2 cellular contexts compared by ENCODE assay signal in genomic region chr6:7042654-7043545, GRCh38.
A peak's percentile ranks its signal among the peaks of the same experiment; 100 is the strongest.
TF ChIP-seq lines count a peak whose summit lies in the region.

No MANE protein-coding gene starts in this region.

TF ChIP-seq in K562, 482 proteins besides CTCF, POLR2A, EP300 and RAD21 (continued from another document and continues in another):
- TF ChIP-seq, protein P1, sequence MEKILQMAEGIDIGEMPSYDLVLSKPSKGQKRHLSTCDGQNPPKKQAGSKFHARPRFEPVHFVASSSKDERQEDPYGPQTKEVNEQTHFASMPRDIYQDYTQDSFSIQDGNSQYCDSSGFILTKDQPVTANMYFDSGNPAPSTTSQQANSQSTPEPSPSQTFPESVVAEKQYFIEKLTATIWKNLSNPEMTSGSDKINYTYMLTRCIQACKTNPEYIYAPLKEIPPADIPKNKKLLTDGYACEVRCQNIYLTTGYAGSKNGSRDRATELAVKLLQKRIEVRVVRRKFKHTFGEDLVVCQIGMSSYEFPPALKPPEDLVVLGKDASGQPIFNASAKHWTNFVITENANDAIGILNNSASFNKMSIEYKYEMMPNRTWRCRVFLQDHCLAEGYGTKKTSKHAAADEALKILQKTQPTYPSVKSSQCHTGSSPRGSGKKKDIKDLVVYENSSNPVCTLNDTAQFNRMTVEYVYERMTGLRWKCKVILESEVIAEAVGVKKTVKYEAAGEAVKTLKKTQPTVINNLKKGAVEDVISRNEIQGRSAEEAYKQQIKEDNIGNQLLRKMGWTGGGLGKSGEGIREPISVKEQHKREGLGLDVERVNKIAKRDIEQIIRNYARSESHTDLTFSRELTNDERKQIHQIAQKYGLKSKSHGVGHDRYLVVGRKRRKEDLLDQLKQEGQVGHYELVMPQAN (IDR thresholded peaks at IDR 0.05; ENCODE audit: borderline replicate concordance) = no peak
- TF ChIP-seq CHD7 (IDR thresholded peaks at IDR 0.05; ENCODE audit: low read depth, low read length) (no peak), FOS (IDR thresholded peaks at IDR 0.05; ENCODE audit: extremely low read depth, insufficient read length) (no peak), ZFX (CRISPR knock-in tag; IDR thresholded peaks at IDR 0.05) (peak; percentile 8; the same call in 1 of the 2 replicates)
- TF ChIP-seq, protein P2, sequence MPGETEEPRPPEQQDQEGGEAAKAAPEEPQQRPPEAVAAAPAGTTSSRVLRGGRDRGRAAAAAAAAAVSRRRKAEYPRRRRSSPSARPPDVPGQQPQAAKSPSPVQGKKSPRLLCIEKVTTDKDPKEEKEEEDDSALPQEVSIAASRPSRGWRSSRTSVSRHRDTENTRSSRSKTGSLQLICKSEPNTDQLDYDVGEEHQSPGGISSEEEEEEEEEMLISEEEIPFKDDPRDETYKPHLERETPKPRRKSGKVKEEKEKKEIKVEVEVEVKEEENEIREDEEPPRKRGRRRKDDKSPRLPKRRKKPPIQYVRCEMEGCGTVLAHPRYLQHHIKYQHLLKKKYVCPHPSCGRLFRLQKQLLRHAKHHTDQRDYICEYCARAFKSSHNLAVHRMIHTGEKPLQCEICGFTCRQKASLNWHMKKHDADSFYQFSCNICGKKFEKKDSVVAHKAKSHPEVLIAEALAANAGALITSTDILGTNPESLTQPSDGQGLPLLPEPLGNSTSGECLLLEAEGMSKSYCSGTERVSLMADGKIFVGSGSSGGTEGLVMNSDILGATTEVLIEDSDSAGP (CRISPR knock-in tag; IDR thresholded peaks at IDR 0.05) = no peak

TF ChIP-seq in HepG2, 621 proteins besides CTCF, POLR2A, EP300 and RAD21 (continued from another document and continues in another):
- 0 out of 4 replicates have a peak, but pooled peaks have one; percentile 25 to 52 for TF ChIP-seq HMGXB4 (CRISPR knock-in tag; IDR thresholded peaks at IDR 0.05; ENCODE audit: borderline replicate concordance in 1 of 2, low read depth in 1 of 2)
- peak; percentile 50; the same call in 1 of the 2 replicates for TF ChIP-seq DR1 (CRISPR knock-in tag; IDR thresholded peaks at IDR 0.05)
- peak; percentile 47 for TF ChIP-seq ZNF646 (CRISPR knock-in tag; IDR thresholded peaks at IDR 0.05)
- peak; percentile 88 for TF ChIP-seq HDAC1 (CRISPR knock-in tag; IDR thresholded peaks at IDR 0.05)
- peak; percentile 76; the same call in 1 of the 2 replicates for TF ChIP-seq ZNF780A (CRISPR knock-in tag; IDR thresholded peaks at IDR 0.05)
- TF ChIP-seq AHR (CRISPR knock-in tag; IDR thresholded peaks at IDR 0.05) = peak; percentile 19; the same call in 1 of the 2 replicates
- no peak for TF ChIP-seq POLR2G (IDR thresholded peaks at IDR 0.05; ENCODE audit: low read depth, low read length)
- TF ChIP-seq, protein P3, sequence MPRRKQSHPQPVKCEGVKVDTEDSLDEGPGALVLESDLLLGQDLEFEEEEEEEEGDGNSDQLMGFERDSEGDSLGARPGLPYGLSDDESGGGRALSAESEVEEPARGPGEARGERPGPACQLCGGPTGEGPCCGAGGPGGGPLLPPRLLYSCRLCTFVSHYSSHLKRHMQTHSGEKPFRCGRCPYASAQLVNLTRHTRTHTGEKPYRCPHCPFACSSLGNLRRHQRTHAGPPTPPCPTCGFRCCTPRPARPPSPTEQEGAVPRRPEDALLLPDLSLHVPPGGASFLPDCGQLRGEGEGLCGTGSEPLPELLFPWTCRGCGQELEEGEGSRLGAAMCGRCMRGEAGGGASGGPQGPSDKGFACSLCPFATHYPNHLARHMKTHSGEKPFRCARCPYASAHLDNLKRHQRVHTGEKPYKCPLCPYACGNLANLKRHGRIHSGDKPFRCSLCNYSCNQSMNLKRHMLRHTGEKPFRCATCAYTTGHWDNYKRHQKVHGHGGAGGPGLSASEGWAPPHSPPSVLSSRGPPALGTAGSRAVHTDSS (CRISPR knock-in tag; conservative IDR thresholded peaks at IDR 0.05) = no peak
- peak; percentile 84; the same call in 1 of the 2 replicates for TF ChIP-seq FOXC1 (CRISPR knock-in tag; IDR thresholded peaks at IDR 0.05; ENCODE audit: borderline replicate concordance)
- TF ChIP-seq EED (CRISPR knock-in tag; IDR thresholded peaks at IDR 0.05) = peak; percentile 47; the same call in 1 of the 2 replicates
- TF ChIP-seq CREB1 (IDR thresholded peaks at IDR 0.05) = peak; percentile 62
- TF ChIP-seq CREB1 (CRISPR knock-in tag; IDR thresholded peaks at IDR 0.05) = peak; percentile 75
- 0 out of 2 replicates have a peak, but pooled peaks have one; percentile 54 for TF ChIP-seq ZIK1 (CRISPR knock-in tag; IDR thresholded peaks at IDR 0.05; ENCODE audit: borderline replicate concordance, low read depth)
- peak; percentile 24; the same call in 1 of the 2 replicates for TF ChIP-seq ZNF33A (CRISPR knock-in tag; IDR thresholded peaks at IDR 0.05; ENCODE audit: borderline replicate concordance)
- TF ChIP-seq, protein P2 (CRISPR knock-in tag; IDR thresholded peaks at IDR 0.05; ENCODE audit: borderline replicate concordance) = no peak; the same call in 1 of the 2 replicates
- peak; percentile 66; the same call in 1 of the 2 replicates for TF ChIP-seq ZNF280B (CRISPR knock-in tag; IDR thresholded peaks at IDR 0.05; ENCODE audit: borderline replicate concordance)
- no peak for TF ChIP-seq ZNF569 (CRISPR knock-in tag; IDR thresholded peaks at IDR 0.05; ENCODE audit: borderline replicate concordance)
- peak; percentile 78 for TF ChIP-seq FOSL2 (CRISPR knock-in tag; IDR thresholded peaks at IDR 0.05)
- no peak for TF ChIP-seq ZNF75D (CRISPR knock-in tag; IDR thresholded peaks at IDR 0.05; ENCODE audit: borderline replicate concordance)
